In the genomic region with DNA sequence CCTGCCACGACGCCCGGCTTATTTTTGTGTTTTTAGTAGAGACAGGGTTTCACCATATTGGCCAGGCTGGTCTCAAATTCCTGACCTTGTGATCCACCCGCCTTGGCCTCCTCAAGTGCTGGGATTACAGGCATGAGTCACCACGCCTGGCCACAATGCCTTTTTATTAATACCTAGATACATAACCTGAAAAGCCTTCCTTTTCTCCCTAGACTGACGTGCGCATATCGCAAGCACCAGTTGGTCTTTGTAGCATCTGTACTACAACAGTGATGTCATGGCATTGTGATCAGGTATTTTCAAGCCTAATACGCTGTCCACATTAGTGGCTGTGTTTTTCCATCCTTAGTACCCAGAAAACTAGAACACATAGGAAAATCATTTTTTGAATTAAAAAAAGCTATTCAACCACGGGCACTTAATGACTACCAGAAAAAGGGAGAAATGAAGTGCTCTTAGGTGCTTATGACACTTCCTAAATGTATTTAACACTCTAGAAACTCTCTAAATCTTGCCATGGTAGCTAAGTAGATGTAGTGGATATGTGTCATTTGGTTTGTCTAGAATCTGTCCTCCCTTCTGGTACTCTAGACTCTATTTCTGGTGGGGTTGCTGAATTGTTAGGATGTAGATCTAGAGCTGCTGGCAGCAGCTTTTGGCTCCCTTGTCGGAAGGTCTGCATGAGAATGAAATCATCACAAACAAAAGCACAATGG, we compare ENCODE assay signal across 23 cellular contexts.
"Had no signal": no experiment of that assay in that cellular context is flagged by ENCODE, and none has a peak within 500 bp of the region (broad histone marks: within the 10 kb centered on the region; RNA-seq: fewer than 3 reads in every experiment).

No MANE protein-coding gene starts in this region.

- DNase-seq: activated CD4-positive, alpha-beta memory T cell treated with anti-CD3 and anti-CD28 coated beads for 36 hours; activated CD4-positive, alpha-beta T cell treated with anti-CD3 and anti-CD28 coated beads, Interleukin-2, amount 10 ng/mL, durations not matched to agents 24 days and 14 days; activated CD4-positive, CD25-positive, alpha-beta regulatory T cell treated with anti-CD3 and anti-CD28 coated beads, Interleukin-2, amount 50 U/mL, for 72 hours; activated CD8-positive, alpha-beta memory T cell treated with anti-CD3 and anti-CD28 coated beads for 24 hours; activated effector memory CD4-positive, alpha-beta T cell treated with anti-CD3 and anti-CD28 coated beads, Interleukin-2, amount 50 U/mL, for 16 hours; activated naive CD4-positive, alpha-beta T cell treated with Interleukin-2 at 50 U/mL for 16 hours; activated naive CD8-positive, alpha-beta T cell treated with anti-CD3 and anti-CD28 coated beads, Interleukin-2, amount 50 U/mL, for 24 hours; activated T-cell treated with anti-CD3 and anti-CD28 coated beads, Interleukin-2, amount 50 U/mL, for 4 hours; amniotic stem cell; body of pancreas; NCI-H1105 treated with DMSO at 0.1 percent for 48 hours; NCI-H146; NCI-H187 treated with DMSO at 0.1 percent for 48 hours; NCI-H2081 treated with DMSO at 0.1 percent for 48 hours; NCI-H446; NCI-H524; SHP77; T-helper 17 cell; T-helper 9 cell had no signal

- H3K36me3 ChIP-seq: ascending aorta, cardiac muscle cell had no signal

- H3K27me3 ChIP-seq: ascending aorta, body of pancreas, cardiac muscle cell had no signal

- ATAC-seq: activated naive CD4-positive, alpha-beta T cell treated with anti-CD3 and anti-CD28 coated beads, Interleukin-2, amount 50 U/mL, for 72 hours; activated naive CD8-positive, alpha-beta T cell treated with anti-CD3 and anti-CD28 coated beads, Interleukin-2, amount 50 U/mL, for 24 hours; activated T-cell treated with anti-CD3 and anti-CD28 coated beads, Interleukin-2, amount 50 U/mL, for 4 hours; body of pancreas; T-helper 17 cell; WTC11 had no signal

- H3K4me3 ChIP-seq: ascending aorta, body of pancreas, cardiac muscle cell had no signal

- H3K4me1 ChIP-seq: ascending aorta, body of pancreas had no signal

- H3K27ac ChIP-seq: ascending aorta, body of pancreas, cardiac muscle cell had no signal

- H3K9me3 ChIP-seq: ascending aorta, body of pancreas had no signal
